In genomic region chr5:1266791-1267190, GRCh38 we compare ENCODE assay signal across 39 cellular contexts. TPM values are rescaled to one million over a fixed set of nuclear protein-coding genes. Genes with fewer than 3 reads are reported as not detected.
"Had no signal": no experiment of that assay in that cellular context is flagged by ENCODE, and none has a peak within 500 bp of the region (broad histone marks: within the 10 kb centered on the region; RNA-seq: fewer than 3 reads in every experiment).

No MANE protein-coding gene starts in this region.

- DNase-seq: activated effector memory CD4-positive, alpha-beta T cell treated with anti-CD3 and anti-CD28 coated beads, Interleukin-2, amount 50 U/mL, for 16 hours; activated effector memory CD4-positive, alpha-beta T cell treated with Interleukin-2 at 50 U/mL for 16 hours; activated gamma-delta T cell; activated gamma-delta T cell treated with Interleukin-2 at 50 U/mL for 16 hours; activated naive CD4-positive, alpha-beta T cell; activated naive CD4-positive, alpha-beta T cell treated with anti-CD3 and anti-CD28 coated beads for 36 hours; activated naive CD4-positive, alpha-beta T cell treated with anti-CD3 and anti-CD28 coated beads, Interleukin-2, amount 10 ng/mL, durations not matched to agents 7 days and 5 days; activated naive CD4-positive, alpha-beta T cell treated with anti-CD3 and anti-CD28 coated beads, Interleukin-2, amount 50 U/mL, for 16 hours; activated naive CD4-positive, alpha-beta T cell treated with Interleukin-2 at 50 U/mL for 16 hours; activated naive CD8-positive, alpha-beta T cell treated with anti-CD3 and anti-CD28 coated beads for 36 hours; activated naive CD8-positive, alpha-beta T cell treated with anti-CD3 and anti-CD28 coated beads, Interleukin-2, amount 10 ng/mL, durations not matched to agents 7 days and 5 days; activated naive CD8-positive, alpha-beta T cell treated with anti-CD3 and anti-CD28 coated beads, Interleukin-2, amount 50 U/mL, for 24 hours; activated T-cell treated with anti-CD3 and anti-CD28 coated beads, Interleukin-2, amount 50 U/mL, for 24 hours; activated T-cell treated with anti-CD3 and anti-CD28 coated beads, Interleukin-2, amount 50 U/mL, for 4 hours; activated T-cell treated with anti-CD3 and anti-CD28 coated beads, Interleukin-2, amount 50 U/mL, for 48 hours; activated T-cell treated with anti-CD3 and anti-CD28 coated beads, Interleukin-2, amount 50 U/mL, for 72 hours; adrenal gland; amniotic stem cell; amygdala; anterior cingulate cortex; aorta; body of pancreas; brain microvascular endothelial cell; caudate nucleus; central memory CD4-positive, alpha-beta T cell; cerebellar nuclear complex had no signal

- H3K4me3 ChIP-seq: adrenal gland, ascending aorta, body of pancreas, breast epithelium, cardiac muscle cell had no signal

- H3K9me3 ChIP-seq: adrenal gland, body of pancreas had no signal

- H3K27ac ChIP-seq: adrenal gland, ascending aorta, body of pancreas, brain microvascular endothelial cell, breast epithelium, cardiac muscle cell had no signal

- H3K27me3 ChIP-seq: adrenal gland, ascending aorta, body of pancreas, brain microvascular endothelial cell, breast epithelium, cardiac muscle cell had no signal

- ATAC-seq: activated naive CD4-positive, alpha-beta T cell treated with anti-CD3 and anti-CD28 coated beads, Interleukin-2, amount 50 U/mL, for 72 hours; activated naive CD8-positive, alpha-beta T cell treated with anti-CD3 and anti-CD28 coated beads, Interleukin-2, amount 50 U/mL, for 24 hours; activated T-cell treated with anti-CD3 and anti-CD28 coated beads, Interleukin-2, amount 50 U/mL, for 4 hours; activated T-cell treated with anti-CD3 and anti-CD28 coated beads, Interleukin-2, amount 50 U/mL, for 72 hours; activated T-helper 17 cell treated with anti-CD3 and anti-CD28 coated beads, Interleukin-2, amount 50 U/mL, for 72 hours; body of pancreas had no signal

- H3K4me1 ChIP-seq: adrenal gland, ascending aorta, body of pancreas, breast epithelium had no signal

- H3K36me3 ChIP-seq: adrenal gland, ascending aorta, brain microvascular endothelial cell, breast epithelium, cardiac muscle cell had no signal

RNA-seq across cellular contexts. Expression of gene TERT, which starts 28.1 kb away (rescaled TPM):
- total RNA-seq: aorta, ascending aorta, body of pancreas, bronchial epithelial cell, cardiac septum, cerebellum, chondrocyte had no signal
- polyA plus RNA-seq: adrenal gland, aorta, cardiac muscle cell had no signal

RNA-seq across cellular contexts. Expression of gene SLC6A18, which starts 41.6 kb away (rescaled TPM):
- total RNA-seq: activated naive CD4-positive, alpha-beta T cell treated with anti-CD3 and anti-CD28 coated beads for 36 hours; activated naive CD4-positive, alpha-beta T cell treated with anti-CD3 and anti-CD28 coated beads, Interleukin-2, amount 50 U/mL, for 72 hours; activated naive CD8-positive, alpha-beta T cell treated with anti-CD3 and anti-CD28 coated beads for 36 hours; activated naive CD8-positive, alpha-beta T cell treated with anti-CD3 and anti-CD28 coated beads, Interleukin-2, amount 10 ng/mL, durations not matched to agents 7 days and 5 days; activated T-cell treated with anti-CD3 and anti-CD28 coated beads, Interleukin-2, amount 50 U/mL, for 4 hours; activated T-cell treated with anti-CD3 and anti-CD28 coated beads, Interleukin-2, amount 50 U/mL, for 72 hours; activated T-helper 1 cell treated with anti-CD3 and anti-CD28 coated beads, Interleukin-12 subunit alpha, Interleukin-12 subunit beta, Interleukin-2, Interleukin-4 antibody, amounts not matched to agents 30 ng/mL and 10 ng/mL and 1 ng/mL, durations not matched to agents 14 hours and 24 hours and 36 hours; activated T-helper 17 cell treated with anti-CD3 and anti-CD28 coated beads, Interleukin-2, amount 50 U/mL, for 72 hours; activated T-helper 2 cell treated with anti-CD3 and anti-CD28 coated beads, Interferon-gamma antibody, Interleukin-2, Interleukin-4, amounts not matched to agents 10 μg/mL and 5 μg/mL and 100 μg/mL, durations not matched to agents 14 hours and 24 hours and 36 hours; adrenal gland; aorta; ascending aorta; astrocyte; body of pancreas; breast epithelium; bronchial epithelial cell; cardiac muscle cell; cardiac septum; cerebellum; chondrocyte had no signal
- polyA plus RNA-seq: adipose tissue, adrenal gland, aorta, cardiac muscle cell had no signal
